21 cellular contexts compared by ENCODE assay signal in the genomic region with DNA sequence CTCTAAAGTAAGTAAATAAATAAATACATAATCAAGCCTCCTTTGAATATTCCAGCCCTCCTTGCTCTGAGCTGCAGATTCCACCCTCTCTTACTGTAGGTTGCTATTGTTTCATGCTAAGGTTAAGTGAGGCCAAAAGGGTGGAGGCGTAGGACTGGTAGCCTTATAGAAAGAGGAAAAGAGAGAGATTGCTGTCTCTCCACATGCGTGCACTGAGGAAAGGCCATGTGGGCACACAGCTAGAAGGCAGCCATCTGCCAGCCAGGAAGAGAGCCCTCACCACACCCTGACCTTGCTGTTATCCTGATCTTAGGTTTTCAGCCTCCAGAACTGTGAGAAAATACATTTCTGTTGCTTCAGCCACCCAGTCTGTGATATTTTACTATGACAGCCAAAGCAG. TPM values are rescaled to one million over a fixed set of nuclear protein-coding genes. Genes with fewer than 3 reads are reported as not detected.
DNase-seq lines count a peak whose midpoint lies in the region; ATAC-seq and TF ChIP-seq lines count a peak whose summit lies in the region.
"Had no signal": no experiment of that assay in that cellular context is flagged by ENCODE, and none has a peak within 500 bp of the region (broad histone marks: within the 10 kb centered on the region; RNA-seq: fewer than 3 reads in every experiment).

No MANE protein-coding gene starts in this region.

- H3K4me3 ChIP-seq in OCI-LY3 (ENCODE audit: low read length): no peak overlapping the region
- H3K4me3 ChIP-seq in esophagus muscularis mucosa: no peak overlapping the region
- no peak overlapping the region for H3K4me3 ChIP-seq in spleen
- H3K4me3 ChIP-seq: HAP-1, SJSA1 had no signal

- H3K79me2 ChIP-seq in OCI-LY3 (ENCODE audit: low read length): no peaks in the 10 kb centered on the region

- no peaks in the 10 kb centered on the region for H3K9me3 ChIP-seq in OCI-LY3 (ENCODE audit: insufficient read depth, low read length)
- no peaks in the 10 kb centered on the region for H3K9me3 ChIP-seq in esophagus muscularis mucosa
- no peaks in the 10 kb centered on the region for H3K9me3 ChIP-seq in spleen
- H3K9me3 ChIP-seq: HAP-1, SJSA1 had no signal

- WGBS in esophagus muscularis mucosa: 71% methylated on average over 2 of the region's 2 CpGs
- WGBS in spleen, 5 donors: 52 to 74% (median 62%) methylated on average over 2 of the region's 2 CpGs

- intact Hi-C loops in esophagus muscularis mucosa (cut with DNase I) (no loop called here), spleen (cut with DNase I; ENCODE audit: low total_unique reads) (no loop called here)

- H3K27me3 ChIP-seq in OCI-LY3 (ENCODE audit: low read depth, low read length) (no peaks in the 10 kb centered on the region), esophagus muscularis mucosa (no peaks in the 10 kb centered on the region), spleen (replicated peaks in 1 of 7) (no peaks in the 10 kb centered on the region)
- H3K27me3 ChIP-seq: SJSA1 had no signal

- H3K4me1 ChIP-seq in OCI-LY3 (ENCODE audit: low read length) (peaks cover 19% of the 10 kb centered on the region), esophagus muscularis mucosa (peaks cover 21 to 45% (median 44%) of the 10 kb centered on the region in 4 donors), spleen (peaks cover 18 to 67% (median 39%) of the 10 kb centered on the region in 6 donors)
- H3K4me1 ChIP-seq: HAP-1, SJSA1 had no signal

- DNase-seq in NCI-H2171 treated with DMSO at 0.1 percent for 48 hours (lab: John Stamatoyannopoulos, UW): peak; percentile 16
- DNase-seq in NCI-H2171 (lab: John Stamatoyannopoulos, UW): no peak
- DNase-seq in esophagus muscularis mucosa (ENCODE audit: extremely low spot score): no peak
- no peak for DNase-seq in spleen
- DNase-seq in COLO829 (ENCODE audit: low spot score): no peak
- DNase-seq in erythroblast (lab: John Stamatoyannopoulos, UW): no peak
- DNase-seq: activated CD4-positive, alpha-beta T cell treated with anti-CD3 and anti-CD28 coated beads, Interleukin-2, amount 10 ng/mL, durations not matched to agents 7 days and 5 days; activated CD8-positive, alpha-beta memory T cell treated with anti-CD3 and anti-CD28 coated beads, Interleukin-2, amount 10 ng/mL, durations not matched to agents 7 days and 5 days; activated naive CD4-positive, alpha-beta T cell treated with anti-CD3 and anti-CD28 coated beads, Interleukin-2, amount 10 ng/mL, durations not matched to agents 7 days and 5 days; activated T-cell treated with anti-CD3 and anti-CD28 coated beads, Interleukin-2, amount 50 U/mL, for 72 hours; amniotic stem cell; cortex of kidney; islet precursor cell; NCI-H2029 treated with DMSO at 0.1 percent for 48 hours; nucleus accumbens; stimulated activated CD4-positive, alpha-beta T cell treated with anti-CD3 and anti-CD28 coated beads, Interleukin-1b, Interleukin-23, amount 100 ng/mL, for 48 hours had no signal

- H4K20me1 ChIP-seq in OCI-LY3 (ENCODE audit: insufficient read depth, low read length): no peaks in the 10 kb centered on the region

- ATAC-seq in GM18858 (IDR thresholded peaks at IDR 0.05; ENCODE audit: unreplicated experiment): no peak
- ATAC-seq: activated CD8-positive, alpha-beta memory T cell treated with anti-CD3 and anti-CD28 coated beads, Interleukin-2, amount 10 ng/mL, durations not matched to agents 7 days and 5 days; activated T-cell treated with anti-CD3 and anti-CD28 coated beads, Interleukin-2, amount 50 U/mL, for 72 hours had no signal

- H2AFZ ChIP-seq in OCI-LY3 (ENCODE audit: low read depth, low read length): 0 out of 2 replicates have a peak overlapping the region, but pooled peaks have one; percentile 17

- H3K36me3 ChIP-seq in OCI-LY3 (replicated peaks; ENCODE audit: low read depth, low read length) (no peaks in the 10 kb centered on the region), esophagus muscularis mucosa (no peaks in the 10 kb centered on the region), spleen (no peaks in the 10 kb centered on the region)
- H3K36me3 ChIP-seq: HAP-1, SJSA1 had no signal

- H3K9ac ChIP-seq in OCI-LY3 (ENCODE audit: low read length): no peak overlapping the region

- TF ChIP-seq EP300 in esophagus muscularis mucosa (IDR thresholded peaks at IDR 0.05): no peak

- H3K4me2 ChIP-seq in OCI-LY3 (ENCODE audit: low read length): no peak overlapping the region

- no peak for TF ChIP-seq CTCF in OCI-LY3 (IDR thresholded peaks at IDR 0.05; ENCODE audit: low read depth, low read length)
- no peak for TF ChIP-seq CTCF in esophagus muscularis mucosa (IDR thresholded peaks at IDR 0.05)
- TF ChIP-seq CTCF in spleen (IDR thresholded peaks at IDR 0.05 in 8 of 11, conservative IDR thresholded peaks at IDR 0.05 in 3 of 11): no peak

- TF ChIP-seq POLR2A in esophagus muscularis mucosa (IDR thresholded peaks at IDR 0.05; ENCODE audit: low read depth): no peak
- TF ChIP-seq POLR2A in spleen (IDR thresholded peaks at IDR 0.05): no peak
- no peak for TF ChIP-seq POLR2A in erythroblast (IDR thresholded peaks at IDR 0.05; ENCODE audit: low read length)

- no peak overlapping the region for H3K27ac ChIP-seq in OCI-LY3 (ENCODE audit: low read length)
- H3K27ac ChIP-seq in esophagus muscularis mucosa (replicated peaks in 1 of 4): peak overlapping the region in 3 of 4 donors; percentile 1 to 55 (median 31)
- H3K27ac ChIP-seq in spleen: peak overlapping the region in 7 of 8 donors; percentile 14 to 68 (median 47)
- H3K27ac ChIP-seq: SJSA1, VCaP had no signal

RNA-seq across cellular contexts. Expression of a gene that starts 52.0 kb away (rescaled TPM):
- 10 to 100 TPM; 14.5 to 38.3 (median 20.6) TPM for total RNA-seq in esophagus muscularis mucosa
- total RNA-seq in spleen: 100 to 1,000 TPM in 1 of 7 donors, 10 to 100 TPM in 6; 49.6 to 129 (median 85.3) TPM
- polyA plus RNA-seq in spleen: 10 to 100 TPM; 31.3 to 47.2 (median 33.9) TPM
